ENCODE assay signal across 10 cellular contexts in the genomic region with DNA sequence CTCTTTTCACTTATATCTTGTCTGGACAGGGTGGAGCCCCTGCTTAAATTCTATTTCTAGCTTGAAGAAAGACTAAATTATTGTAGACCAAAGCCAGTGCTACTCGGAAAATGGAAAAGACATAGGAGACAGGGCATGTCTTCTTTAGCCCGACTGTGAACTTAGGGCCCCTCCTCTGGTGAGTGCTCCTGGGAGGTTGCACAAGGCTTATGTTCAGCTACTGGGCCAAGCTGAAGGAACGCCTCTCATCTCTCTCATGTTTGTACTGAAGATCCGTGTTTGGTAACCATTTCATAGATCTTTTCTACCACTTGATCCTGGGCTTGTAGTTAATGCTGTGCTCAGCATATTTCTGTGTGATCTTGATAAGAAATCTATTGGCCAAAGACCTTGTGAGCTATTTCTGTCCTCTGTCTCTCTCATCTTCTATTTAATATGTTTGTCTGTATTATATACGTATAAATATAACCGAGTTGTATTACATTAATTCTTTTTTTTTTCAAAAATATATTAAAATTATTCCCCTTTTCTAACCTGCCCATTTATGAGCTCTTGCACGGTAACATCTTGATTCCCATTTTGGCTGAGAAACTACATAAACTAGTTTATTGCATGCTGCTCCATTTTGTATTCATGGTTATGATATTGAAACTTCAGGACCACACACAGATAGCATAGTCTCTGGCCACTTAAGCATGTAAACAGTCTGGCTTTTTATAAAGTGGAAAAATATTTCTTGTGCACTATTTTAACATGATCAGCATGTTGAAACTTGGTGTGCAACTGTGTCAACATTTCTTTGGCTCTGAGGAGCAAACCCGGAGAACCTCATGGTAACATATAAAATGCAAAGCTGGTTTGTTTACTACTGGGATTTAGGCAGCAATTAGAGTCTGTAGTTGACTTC.
A peak's percentile ranks its signal among the peaks of the same experiment; 100 is the strongest.
DNase-seq lines count a peak whose midpoint lies in the region; ATAC-seq, FAIRE-seq and TF ChIP-seq lines count a peak whose summit lies in the region.
"Had no signal": no experiment of that assay in that cellular context is flagged by ENCODE, and none has a peak within 500 bp of the region (broad histone marks: within the 10 kb centered on the region; RNA-seq: fewer than 3 reads in every experiment).

No MANE protein-coding gene starts in this region.

- TF ChIP-seq CTCF in RWPE2 (IDR thresholded peaks at IDR 0.05; ENCODE audit: poor library complexity, severe bottlenecking) (no peak), fibroblast of pulmonary artery (IDR thresholded peaks at IDR 0.05; ENCODE audit: low read length, missing control alignments) (no peak), pancreas (IDR thresholded peaks at IDR 0.05) (no peak), MM.1S (IDR thresholded peaks at IDR 0.05; ENCODE audit: low read length) (no peak)

- peak; percentile 74 to 79 for DNase-seq in AML-193 (lab: John Stamatoyannopoulos, UW)
- DNase-seq in RWPE2 (ENCODE audit: low spot score), result no peak
- DNase-seq in fibroblast of pulmonary artery (ENCODE audit: low read depth), result peak; percentile 44
- no peak for DNase-seq in pancreas
- no peak for DNase-seq in effector CD8-positive, alpha-beta T cell (lab: John Stamatoyannopoulos, UW)
- DNase-seq in cerebellum (ENCODE audit: low spot score), result no peak
- no peak for DNase-seq in cerebellar cortex (ENCODE audit: low spot score)
- DNase-seq in MM.1S, result no peak

- no peaks in the 10 kb centered on the region for H3K9me3 ChIP-seq in RWPE2 (ENCODE audit: severe bottlenecking)
- H3K9me3 ChIP-seq in pancreas, result no peaks in the 10 kb centered on the region
- H3K9me3 ChIP-seq in MM.1S (replicated peaks; ENCODE audit: insufficient read depth, low read length), result no peaks in the 10 kb centered on the region

- H3K4me2 ChIP-seq in MM.1S (ENCODE audit: low read depth, low read length), result no peak overlapping the region

- WGBS in pancreas, 2 donors, result 55 to 59% methylated on average over 8 of the region's 8 CpGs

- FAIRE-seq in pancreas (lab: Jason Lieb, UNC), result no peak
- FAIRE-seq: GM18507 had no signal

- H2AFZ ChIP-seq in MM.1S (ENCODE audit: low read length), result no peak overlapping the region

- H3F3A ChIP-seq in MM.1S (ENCODE audit: insufficient read depth, low read length), result no peaks in the 10 kb centered on the region

- H3K79me2 ChIP-seq in MM.1S (ENCODE audit: low read length), result no peaks in the 10 kb centered on the region

- no peaks in the 10 kb centered on the region for H3K9me2 ChIP-seq in MM.1S (replicated peaks; ENCODE audit: insufficient read depth, low read length)

- H3K4me1 ChIP-seq in RWPE2 (ENCODE audit: insufficient read depth, poor library complexity, severe bottlenecking) (peaks cover 32% of the 10 kb centered on the region), pancreas (peaks cover 3 to 24% (median 11%) of the 10 kb centered on the region in 3 donors), MM.1S (ENCODE audit: low read length) (no peaks in the 10 kb centered on the region)

- no peak overlapping the region for H3K9ac ChIP-seq in MM.1S (ENCODE audit: low read length)

- H3K27me3 ChIP-seq in RWPE2 (ENCODE audit: insufficient read depth, poor library complexity, severe bottlenecking) (no peaks in the 10 kb centered on the region), pancreas (no peaks in the 10 kb centered on the region), MM.1S (replicated peaks; ENCODE audit: insufficient read depth, low read length) (no peaks in the 10 kb centered on the region)

- ATAC-seq in RWPE2 (ENCODE audit: low read depth) (peak; percentile 75), pancreas (peak; percentile 35 to 63 (median 56))
- ATAC-seq: HCT116 had no signal

- no peaks in the 10 kb centered on the region for H4K20me1 ChIP-seq in MM.1S (ENCODE audit: insufficient read depth, low read length)

- H3K4me3 ChIP-seq in RWPE2 (ENCODE audit: severe bottlenecking) (no peak overlapping the region), fibroblast of pulmonary artery (replicated peaks; ENCODE audit: low read depth, low read length) (no peak overlapping the region), pancreas (no peak overlapping the region), MM.1S (ENCODE audit: low read length) (no peak overlapping the region)

- H3K27ac ChIP-seq in RWPE2 (ENCODE audit: poor library complexity, severe bottlenecking) (peak overlapping the region; percentile 37), pancreas (peak overlapping the region in 1 of 4 donors; percentile 13), MM.1S (ENCODE audit: low read length) (no peak overlapping the region)

- intact Hi-C loops in pancreas (cut with DNase I), result no loop called here

- H3K36me3 ChIP-seq in RWPE2 (ENCODE audit: low read depth) (no peaks in the 10 kb centered on the region), pancreas (no peaks in the 10 kb centered on the region), MM.1S (replicated peaks; ENCODE audit: insufficient read depth, low read length) (no peaks in the 10 kb centered on the region)

Comparison
In these comparisons a context has a peak if more than half of its experiments do, and no peak if none do; other contexts are left out.
1. DNase-seq: peak in AML-193 (2 of 2) and fibroblast of pulmonary artery (single experiment); none in RWPE2 (single experiment), pancreas (0 of 6), effector CD8-positive, alpha-beta T cell (single experiment), cerebellum (single experiment), cerebellar cortex (single experiment) and MM.1S (single experiment).